ENCODE assay signal across 1 cellular context in the genomic region with DNA sequence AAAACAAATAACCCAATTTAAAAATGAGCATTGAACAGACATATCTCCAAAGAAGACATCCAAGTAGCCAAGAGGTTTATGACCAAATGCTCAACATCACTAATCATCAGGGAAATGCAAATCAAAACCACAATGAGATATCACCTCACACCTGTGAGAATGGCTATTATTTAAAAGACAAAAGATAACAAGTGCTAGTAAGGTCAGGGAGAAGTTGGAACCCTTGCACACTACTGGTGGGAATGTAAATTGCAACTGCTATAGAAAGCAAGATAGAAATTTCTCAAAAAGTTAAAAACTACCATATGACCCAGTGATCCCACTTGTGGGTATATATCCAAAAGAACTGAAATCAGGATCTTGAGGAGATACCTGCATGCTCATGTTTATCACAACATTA.
TF ChIP-seq lines count a peak whose summit lies in the region.

No MANE protein-coding gene starts in this region.

TF ChIP-seq in HCT116, 20 proteins besides CTCF, POLR2A, EP300 and RAD21:
- TF ChIP-seq ZFX (IDR thresholded peaks at IDR 0.05) (no peak), ZNF274 (IDR thresholded peaks at IDR 0.05; ENCODE audit: low read depth, low read length) (no peak), CEBPB (IDR thresholded peaks at IDR 0.05; ENCODE audit: low read depth) (no peak), YY1 (IDR thresholded peaks at IDR 0.05; ENCODE audit: extremely low read depth, insufficient replicate concordance, low read depth, low read length) (no peak), JUND (IDR thresholded peaks at IDR 0.05) (no peak), POLR2AphosphoS5 (IDR thresholded peaks at IDR 0.05; ENCODE audit: low read depth, low read length) (no peak), ELF1 (IDR thresholded peaks at IDR 0.05; ENCODE audit: borderline replicate concordance, low read depth) (no peak), CBX3 (IDR thresholded peaks at IDR 0.05; ENCODE audit: low read depth) (no peak)
- TF ChIP-seq, protein P1, sequence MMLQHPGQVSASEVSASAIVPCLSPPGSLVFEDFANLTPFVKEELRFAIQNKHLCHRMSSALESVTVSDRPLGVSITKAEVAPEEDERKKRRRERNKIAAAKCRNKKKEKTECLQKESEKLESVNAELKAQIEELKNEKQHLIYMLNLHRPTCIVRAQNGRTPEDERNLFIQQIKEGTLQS (IDR thresholded peaks at IDR 0.05), result no peak
- TF ChIP-seq, protein P2, sequence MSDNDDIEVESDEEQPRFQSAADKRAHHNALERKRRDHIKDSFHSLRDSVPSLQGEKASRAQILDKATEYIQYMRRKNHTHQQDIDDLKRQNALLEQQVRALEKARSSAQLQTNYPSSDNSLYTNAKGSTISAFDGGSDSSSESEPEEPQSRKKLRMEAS (IDR thresholded peaks at IDR 0.05), result no peak
